ENCODE assay signal across 11 cellular contexts in genomic region chr3:4588410-4588809, GRCh38.
A peak's percentile ranks its signal among the peaks of the same experiment; 100 is the strongest.
DNase-seq lines count a peak whose midpoint lies in the region; ATAC-seq and TF ChIP-seq lines count a peak whose summit lies in the region.
"Had no signal": no experiment of that assay in that cellular context is flagged by ENCODE, and none has a peak within 500 bp of the region (broad histone marks: within the 10 kb centered on the region; RNA-seq: fewer than 3 reads in every experiment).

No MANE protein-coding gene starts in this region.

- H3K27ac Mint-ChIP-seq in activated CD4-positive, alpha-beta T cell treated with anti-CD3 and anti-CD28 coated beads for 36 hours = peak overlapping the region; percentile 1

- H3K36me3 Mint-ChIP-seq in activated CD4-positive, alpha-beta T cell treated with anti-CD3 and anti-CD28 coated beads for 36 hours (ENCODE audit: low read depth) = no peaks in the 10 kb centered on the region

- intact Hi-C loops in activated CD4-positive, alpha-beta T cell treated with anti-CD3 and anti-CD28 coated beads for 36 hours (cut with DNase I, micrococcal nuclease) = no loop called here

- peaks cover 2% of the 10 kb centered on the region for H3K9me3 Mint-ChIP-seq in activated CD4-positive, alpha-beta T cell treated with anti-CD3 and anti-CD28 coated beads for 36 hours (ENCODE audit: low read depth)

- DNase-seq in activated CD4-positive, alpha-beta T cell treated with anti-CD3 and anti-CD28 coated beads for 36 hours = no peak
- no peak for DNase-seq in activated CD4-positive, alpha-beta T cell treated with anti-CD3 and anti-CD28 coated beads for 1 hour
- DNase-seq in RPMI7951 (ENCODE audit: low read depth) = peak; percentile 90
- peak; percentile 37 for DNase-seq in fibroblast of pulmonary artery (ENCODE audit: low read depth)
- DNase-seq in stimulated activated naive CD8-positive, alpha-beta T cell treated with anti-CD3 and anti-CD28 coated beads, Interleukin-15, Interleukin-2, amounts not matched to agents 100 U/mL and 50 U/mL, for 24 hours = no peak
- no peak for DNase-seq in NCI-H2029 (lab: John Stamatoyannopoulos, UW)
- DNase-seq in NCI-H510A treated with DMSO at 0.1 percent for 48 hours (lab: John Stamatoyannopoulos, UW) = no peak
- no peak for DNase-seq in Kasumi-1 (lab: John Stamatoyannopoulos, UW)
- DNase-seq: NCI-H187 had no signal

- H3K4me3 Mint-ChIP-seq in activated CD4-positive, alpha-beta T cell treated with anti-CD3 and anti-CD28 coated beads for 36 hours = no peak overlapping the region

- H3K4me3 ChIP-seq in fibroblast of pulmonary artery (replicated peaks; ENCODE audit: low read depth, low read length) = no peak overlapping the region
- H3K4me3 ChIP-seq: A549, vagina had no signal

- peaks cover 61% of the 10 kb centered on the region for H3K4me1 Mint-ChIP-seq in activated CD4-positive, alpha-beta T cell treated with anti-CD3 and anti-CD28 coated beads for 36 hours

- TF ChIP-seq CTCF in fibroblast of pulmonary artery (IDR thresholded peaks at IDR 0.05; ENCODE audit: low read length, missing control alignments) = no peak

- H3K27me3 Mint-ChIP-seq in activated CD4-positive, alpha-beta T cell treated with anti-CD3 and anti-CD28 coated beads for 36 hours = no peaks in the 10 kb centered on the region

- peak; percentile 46 for ATAC-seq in activated CD4-positive, alpha-beta T cell treated with anti-CD3 and anti-CD28 coated beads for 36 hours
- peak; percentile 64 for ATAC-seq in stimulated activated naive CD8-positive, alpha-beta T cell treated with anti-CD3 and anti-CD28 coated beads, Interleukin-15, Interleukin-2, amounts not matched to agents 100 U/mL and 50 U/mL, for 24 hours

- CTCF ChIA-PET in activated CD4-positive, alpha-beta T cell treated with anti-CD3 and anti-CD28 coated beads for 36 hours (lab: Charles Lee) = interaction anchor here (0.8 to 2.4 kb wide), 4 partner anchors 9 to 237 kb away, joined by 3 to 11 read pairs (median 4); no protein-coding TSS in a partner anchor

- POLR2A ChIA-PET in activated CD4-positive, alpha-beta T cell treated with anti-CD3 and anti-CD28 coated beads for 36 hours (lab: Charles Lee) = no interaction called here

Comparison
In these comparisons a context has a peak if more than half of its experiments do, and no peak if none do; other contexts are left out.
1. DNase-seq: peak in RPMI7951 (single experiment) and fibroblast of pulmonary artery (single experiment); none in activated CD4-positive, alpha-beta T cell treated with anti-CD3 and anti-CD28 coated beads for 36 hours (single experiment), activated CD4-positive, alpha-beta T cell treated with anti-CD3 and anti-CD28 coated beads for 1 hour (single experiment), stimulated activated naive CD8-positive, alpha-beta T cell treated with anti-CD3 and anti-CD28 coated beads, Interleukin-15, Interleukin-2, amounts not matched to agents 100 U/mL and 50 U/mL, for 24 hours (single experiment), NCI-H2029 (single experiment), NCI-H510A treated with DMSO at 0.1 percent for 48 hours (single experiment) and Kasumi-1 (0 of 2).